1 cellular context compared by ENCODE assay signal in the genomic region with DNA sequence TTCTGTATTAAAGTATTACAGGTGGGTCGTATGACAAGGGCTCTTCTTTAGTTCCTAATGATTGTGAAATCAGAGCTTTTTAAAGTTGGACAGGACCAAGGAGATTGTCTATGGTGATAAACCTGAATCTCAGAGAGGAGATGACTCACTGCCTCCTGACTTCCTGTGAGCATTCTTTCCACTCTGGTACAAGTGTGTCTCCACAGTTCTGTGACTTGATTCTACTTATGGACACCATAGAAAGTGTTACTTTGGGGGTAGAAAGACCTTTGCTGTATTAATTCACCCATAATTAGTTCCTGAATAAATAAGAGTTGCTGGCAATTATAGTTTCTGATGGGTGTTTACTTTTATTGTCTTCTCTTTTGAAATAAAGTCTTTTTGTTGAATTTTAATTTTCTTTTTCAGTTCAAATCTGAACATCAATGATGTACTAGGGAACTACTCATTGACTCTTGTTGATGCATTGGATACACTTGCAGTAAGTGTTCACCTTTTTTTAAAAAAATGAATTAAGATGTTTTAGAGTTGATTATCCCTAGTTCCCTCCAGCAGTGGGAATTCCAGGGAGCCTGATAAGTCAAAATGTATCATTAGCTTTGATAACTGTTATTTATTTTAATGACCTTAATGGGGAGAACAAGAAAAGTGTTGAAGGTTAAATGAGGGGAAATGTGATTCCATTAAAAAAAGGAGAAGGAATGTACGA.
TF ChIP-seq lines count a peak whose summit lies in the region.

No MANE protein-coding gene starts in this region.

TF ChIP-seq in GM23338, 12 proteins besides CTCF, POLR2A, EP300 and RAD21:
- TF ChIP-seq, protein P1, sequence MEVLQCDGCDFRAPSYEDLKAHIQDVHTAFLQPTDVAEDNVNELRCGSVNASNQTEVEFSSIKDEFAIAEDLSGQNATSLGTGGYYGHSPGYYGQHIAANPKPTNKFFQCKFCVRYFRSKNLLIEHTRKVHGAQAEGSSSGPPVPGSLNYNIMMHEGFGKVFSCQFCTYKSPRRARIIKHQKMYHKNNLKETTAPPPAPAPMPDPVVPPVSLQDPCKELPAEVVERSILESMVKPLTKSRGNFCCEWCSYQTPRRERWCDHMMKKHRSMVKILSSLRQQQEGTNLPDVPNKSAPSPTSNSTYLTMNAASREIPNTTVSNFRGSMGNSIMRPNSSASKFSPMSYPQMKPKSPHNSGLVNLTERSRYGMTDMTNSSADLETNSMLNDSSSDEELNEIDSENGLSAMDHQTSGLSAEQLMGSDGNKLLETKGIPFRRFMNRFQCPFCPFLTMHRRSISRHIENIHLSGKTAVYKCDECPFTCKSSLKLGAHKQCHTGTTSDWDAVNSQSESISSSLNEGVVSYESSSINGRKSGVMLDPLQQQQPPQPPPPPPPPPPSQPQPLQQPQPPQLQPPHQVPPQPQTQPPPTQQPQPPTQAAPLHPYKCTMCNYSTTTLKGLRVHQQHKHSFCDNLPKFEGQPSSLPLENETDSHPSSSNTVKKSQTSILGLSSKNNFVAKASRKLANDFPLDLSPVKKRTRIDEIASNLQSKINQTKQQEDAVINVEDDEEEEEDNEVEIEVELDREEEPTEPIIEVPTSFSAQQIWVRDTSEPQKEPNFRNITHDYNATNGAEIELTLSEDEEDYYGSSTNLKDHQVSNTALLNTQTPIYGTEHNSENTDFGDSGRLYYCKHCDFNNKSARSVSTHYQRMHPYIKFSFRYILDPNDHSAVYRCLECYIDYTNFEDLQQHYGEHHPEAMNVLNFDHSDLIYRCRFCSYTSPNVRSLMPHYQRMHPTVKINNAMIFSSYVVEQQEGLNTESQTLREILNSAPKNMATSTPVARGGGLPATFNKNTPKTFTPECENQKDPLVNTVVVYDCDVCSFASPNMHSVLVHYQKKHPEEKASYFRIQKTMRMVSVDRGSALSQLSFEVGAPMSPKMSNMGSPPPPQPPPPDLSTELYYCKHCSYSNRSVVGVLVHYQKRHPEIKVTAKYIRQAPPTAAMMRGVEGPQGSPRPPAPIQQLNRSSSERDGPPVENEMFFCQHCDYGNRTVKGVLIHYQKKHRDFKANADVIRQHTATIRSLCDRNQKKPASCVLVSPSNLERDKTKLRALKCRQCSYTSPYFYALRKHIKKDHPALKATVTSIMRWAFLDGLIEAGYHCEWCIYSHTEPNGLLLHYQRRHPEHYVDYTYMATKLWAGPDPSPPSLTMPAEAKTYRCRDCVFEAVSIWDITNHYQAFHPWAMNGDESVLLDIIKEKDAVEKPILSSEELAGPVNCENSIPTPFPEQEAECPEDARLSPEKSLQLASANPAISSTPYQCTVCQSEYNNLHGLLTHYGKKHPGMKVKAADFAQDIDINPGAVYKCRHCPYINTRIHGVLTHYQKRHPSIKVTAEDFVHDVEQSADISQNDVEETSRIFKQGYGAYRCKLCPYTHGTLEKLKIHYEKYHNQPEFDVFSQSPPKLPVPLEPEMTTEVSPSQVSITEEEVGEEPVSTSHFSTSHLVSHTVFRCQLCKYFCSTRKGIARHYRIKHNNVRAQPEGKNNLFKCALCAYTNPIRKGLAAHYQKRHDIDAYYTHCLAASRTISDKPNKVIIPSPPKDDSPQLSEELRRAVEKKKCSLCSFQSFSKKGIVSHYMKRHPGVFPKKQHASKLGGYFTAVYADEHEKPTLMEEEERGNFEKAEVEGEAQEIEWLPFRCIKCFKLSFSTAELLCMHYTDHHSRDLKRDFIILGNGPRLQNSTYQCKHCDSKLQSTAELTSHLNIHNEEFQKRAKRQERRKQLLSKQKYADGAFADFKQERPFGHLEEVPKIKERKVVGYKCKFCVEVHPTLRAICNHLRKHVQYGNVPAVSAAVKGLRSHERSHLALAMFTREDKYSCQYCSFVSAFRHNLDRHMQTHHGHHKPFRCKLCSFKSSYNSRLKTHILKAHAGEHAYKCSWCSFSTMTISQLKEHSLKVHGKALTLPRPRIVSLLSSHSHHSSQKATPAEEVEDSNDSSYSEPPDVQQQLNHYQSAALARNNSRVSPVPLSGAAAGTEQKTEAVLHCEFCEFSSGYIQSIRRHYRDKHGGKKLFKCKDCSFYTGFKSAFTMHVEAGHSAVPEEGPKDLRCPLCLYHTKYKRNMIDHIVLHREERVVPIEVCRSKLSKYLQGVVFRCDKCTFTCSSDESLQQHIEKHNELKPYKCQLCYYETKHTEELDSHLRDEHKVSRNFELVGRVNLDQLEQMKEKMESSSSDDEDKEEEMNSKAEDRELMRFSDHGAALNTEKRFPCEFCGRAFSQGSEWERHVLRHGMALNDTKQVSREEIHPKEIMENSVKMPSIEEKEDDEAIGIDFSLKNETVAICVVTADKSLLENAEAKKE (CRISPR knock-in tag; IDR thresholded peaks at IDR 0.05): no peak
- TF ChIP-seq EZH2phosphoT487 (IDR thresholded peaks at IDR 0.05; ENCODE audit: unreplicated experiment): no peak
